17 cellular contexts compared by ENCODE assay signal in the genomic region with DNA sequence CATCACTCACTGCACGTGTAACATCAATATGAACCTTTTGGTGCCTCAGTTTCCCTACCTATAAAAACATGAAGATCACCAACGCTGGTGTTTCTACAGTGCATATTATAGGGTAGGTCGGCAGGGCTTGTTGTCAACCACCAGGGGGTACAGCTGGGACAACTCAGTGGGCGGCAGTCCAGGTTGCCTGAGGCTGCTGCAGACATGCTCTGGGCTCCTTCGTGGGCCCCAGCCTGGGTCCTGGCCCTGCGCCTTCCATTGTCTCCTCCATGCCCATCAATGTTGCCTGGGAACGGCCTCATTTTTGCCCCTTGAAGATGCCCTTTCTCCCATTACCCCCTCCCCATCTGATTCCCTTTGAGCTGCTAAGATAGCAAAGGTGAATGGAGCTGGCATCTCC.
DNase-seq lines count a peak whose midpoint lies in the region; FAIRE-seq and TF ChIP-seq lines count a peak whose summit lies in the region.
"Had no signal": no experiment of that assay in that cellular context is flagged by ENCODE, and none has a peak within 500 bp of the region (broad histone marks: within the 10 kb centered on the region; RNA-seq: fewer than 3 reads in every experiment).

No MANE protein-coding gene starts in this region.

- no peak overlapping the region for H2BK5ac ChIP-seq in neuronal stem cell (ENCODE audit: low read length)

- no CpG with 5 or more reads among the region's 7 CpGs for WGBS in neuronal stem cell (ENCODE audit: extremely low coverage in 2 of 2, insufficient read length in 2 of 2, insufficient replicate concordance in 1 of 2), 2 donors
- WGBS in small intestine, 3 donors = 55 to 69% (median 62%) methylated on average over 7 of the region's 7 CpGs

- H3K23ac ChIP-seq in neuronal stem cell (ENCODE audit: low read depth, low read length, poor library complexity) = peak overlapping the region; percentile 57

- H2BK15ac ChIP-seq in neuronal stem cell (ENCODE audit: low read length) = no peak overlapping the region

- H3K36me3 ChIP-seq in neuronal stem cell (replicated peaks in 1 of 2; ENCODE audit: control insufficient read depth in 2 of 2, insufficient read depth in 2 of 2, low read length in 2 of 2) (no peaks in the 10 kb centered on the region), small intestine (ENCODE audit: control insufficient read depth in 2 of 2, insufficient read depth in 2 of 2, low read length in 2 of 2) (no peaks in the 10 kb centered on the region)

- H4K8ac ChIP-seq in neuronal stem cell (ENCODE audit: low read depth, low read length) = no peak overlapping the region

- no peak overlapping the region for H3K27ac ChIP-seq in neuronal stem cell (replicated peaks; ENCODE audit: low read length)
- no peak overlapping the region for H3K27ac ChIP-seq in small intestine (ENCODE audit: low read depth in 1 of 2, low read length in 1 of 2)

- H3K9ac ChIP-seq in neuronal stem cell (ENCODE audit: low read depth, low read length, poor library complexity) = no peak overlapping the region

- no peak overlapping the region for H3K4ac ChIP-seq in neuronal stem cell (ENCODE audit: low read length)

- no peak overlapping the region for H3K4me3 ChIP-seq in neuronal stem cell (ENCODE audit: low read length in 2 of 2)
- no peak overlapping the region for H3K4me3 ChIP-seq in small intestine (ENCODE audit: low read depth in 1 of 2, low read length in 2 of 2)

- H3K27me3 ChIP-seq in neuronal stem cell (ENCODE audit: control insufficient read depth in 3 of 3, insufficient read depth in 3 of 3, low read depth in 1 of 3, low read length in 3 of 3) = no peaks in the 10 kb centered on the region
- H3K27me3 ChIP-seq in small intestine (ENCODE audit: control insufficient read depth in 2 of 2, insufficient read depth in 2 of 2, low read length in 2 of 2) = no peaks in the 10 kb centered on the region

- no peak overlapping the region for H2BK12ac ChIP-seq in neuronal stem cell (ENCODE audit: low read length)

- peak overlapping the region; percentile 66 for H3K14ac ChIP-seq in neuronal stem cell (ENCODE audit: low read length)

- DNase-seq in Daoy (ENCODE audit: low read depth) = peak; percentile 8
- peak; percentile 26 for DNase-seq in RPMI8226
- no peak for DNase-seq in neuronal stem cell (ENCODE audit: low spot score)
- no peak for DNase-seq in small intestine
- DNase-seq in GOT3 (lab: John Stamatoyannopoulos, UW) = no peak
- no peak for DNase-seq in NCI-H2196 (lab: John Stamatoyannopoulos, UW; ENCODE audit: unreplicated experiment)
- DNase-seq: C1 segment of cervical spinal cord; DMS53; erythroblast; mammary epithelial cell; NCI-H510A; retina; stimulated activated CD4-positive, alpha-beta T cell treated with anti-CD3 and anti-CD28 coated beads, Interleukin-1b, Interleukin-23, amount 100 ng/mL, for 48 hours; SW 1271 had no signal

- peak; percentile 29; the same call in 1 of the 2 replicates for TF ChIP-seq CTCF in GM12874 (IDR thresholded peaks at IDR 0.05; ENCODE audit: insufficient read depth, low read depth, low read length)

- FAIRE-seq in small intestine (lab: Jason Lieb, UNC) = no peak
- FAIRE-seq: astrocyte, colon had no signal

- no peak overlapping the region for H2AK5ac ChIP-seq in neuronal stem cell (ENCODE audit: low read depth, low read length)

- no peak overlapping the region for H3K18ac ChIP-seq in neuronal stem cell (ENCODE audit: low read length)

- H3K4me2 ChIP-seq in neuronal stem cell (ENCODE audit: insufficient read depth, low read length, poor library complexity, severe bottlenecking) = no peak overlapping the region

- no peak overlapping the region for H2BK120ac ChIP-seq in neuronal stem cell (ENCODE audit: low read depth, low read length)

- H3K9me3 ChIP-seq in neuronal stem cell (replicated peaks in 1 of 2; ENCODE audit: control insufficient read depth in 2 of 2, insufficient read depth in 1 of 2, low read depth in 1 of 2, low read length in 2 of 2) (no peaks in the 10 kb centered on the region), small intestine (ENCODE audit: control insufficient read depth, low read depth) (no peaks in the 10 kb centered on the region)

- no peaks in the 10 kb centered on the region for H3K4me1 ChIP-seq in neuronal stem cell (ENCODE audit: control insufficient read depth in 2 of 2, insufficient read depth in 1 of 2, low read depth in 1 of 2, low read length in 2 of 2)
- H3K4me1 ChIP-seq in small intestine (ENCODE audit: control insufficient read depth in 2 of 2, insufficient read depth in 1 of 2, low read depth in 1 of 2, low read length in 1 of 2) = no peaks in the 10 kb centered on the region

- H3K79me1 ChIP-seq in neuronal stem cell (ENCODE audit: low read depth, low read length) = no peaks in the 10 kb centered on the region

- H4K91ac ChIP-seq in neuronal stem cell (ENCODE audit: low read depth, low read length, poor library complexity) = no peak overlapping the region

- no peak overlapping the region for H2AFZ ChIP-seq in neuronal stem cell (ENCODE audit: low read length)

Comparison
In these comparisons a context has a peak if more than half of its experiments do, and no peak if none do; other contexts are left out.
1. DNase-seq: peak in Daoy (single experiment) and RPMI8226 (single experiment); none in neuronal stem cell (single experiment), small intestine (single experiment), GOT3 (single experiment) and NCI-H2196 (single experiment).